8 cellular contexts compared by ENCODE assay signal in genomic region chr1:110672001-110672752, GRCh38. TPM values are rescaled to one million over a fixed set of nuclear protein-coding genes. Genes with fewer than 3 reads are reported as not detected.
DNase-seq lines count a peak whose midpoint lies in the region; ATAC-seq and TF ChIP-seq lines count a peak whose summit lies in the region.

No MANE protein-coding gene starts in this region.

- POLR2A ChIA-PET in activated CD4-positive, alpha-beta T cell treated with anti-CD3 and anti-CD28 coated beads for 36 hours (lab: Charles Lee) = interaction anchor here (0.6 to 2.8 kb wide), 9 partner anchors 14 to 544 kb away, joined by 3 to 38 read pairs (median 4); partner anchors contain the start of gene RBM15

- H3K4me1 Mint-ChIP-seq in activated CD4-positive, alpha-beta T cell treated with anti-CD3 and anti-CD28 coated beads for 36 hours = peaks cover 52% of the 10 kb centered on the region

- H3K27ac ChIP-seq in HL-60 (replicated peaks) (no peak overlapping the region), duodenal mucosa (ENCODE audit: low read depth, low read length) (no peak overlapping the region), right atrium auricular region (no peak overlapping the region)

- H3K36me3 Mint-ChIP-seq in activated CD4-positive, alpha-beta T cell treated with anti-CD3 and anti-CD28 coated beads for 36 hours (ENCODE audit: low read depth) = peaks cover 32% of the 10 kb centered on the region

- H3K9me3 Mint-ChIP-seq in activated CD4-positive, alpha-beta T cell treated with anti-CD3 and anti-CD28 coated beads for 36 hours (ENCODE audit: low read depth) = no peaks in the 10 kb centered on the region

- H3K9me3 ChIP-seq in duodenal mucosa (ENCODE audit: control insufficient read depth in 1 of 2, low read length in 2 of 2) (no peaks in the 10 kb centered on the region), right atrium auricular region (no peaks in the 10 kb centered on the region)

- peak overlapping the region; percentile 61 to 66 for H3K9ac ChIP-seq in duodenal mucosa (ENCODE audit: low read depth in 1 of 2, low read length in 2 of 2)

- peak overlapping the region; percentile 99 for H3K27ac Mint-ChIP-seq in activated CD4-positive, alpha-beta T cell treated with anti-CD3 and anti-CD28 coated beads for 36 hours

- no peaks in the 10 kb centered on the region for H3K27me3 Mint-ChIP-seq in activated CD4-positive, alpha-beta T cell treated with anti-CD3 and anti-CD28 coated beads for 36 hours

- peak overlapping the region; percentile 99 for H3K4me3 Mint-ChIP-seq in activated CD4-positive, alpha-beta T cell treated with anti-CD3 and anti-CD28 coated beads for 36 hours

- CTCF ChIA-PET in activated CD4-positive, alpha-beta T cell treated with anti-CD3 and anti-CD28 coated beads for 36 hours (lab: Charles Lee) = interaction anchor here (0.6 to 3.4 kb wide), 10 partner anchors 25 to 207 kb away, joined by 3 to 18 read pairs (median 4); no protein-coding TSS in a partner anchor

- peak; percentile 61 for ATAC-seq in activated CD4-positive, alpha-beta T cell treated with anti-CD3 and anti-CD28 coated beads for 36 hours
- ATAC-seq in HG03460 (IDR thresholded peaks at IDR 0.05; ENCODE audit: unreplicated experiment) = no peak

- no peaks in the 10 kb centered on the region for H3K4me1 ChIP-seq in duodenal mucosa (ENCODE audit: control insufficient read depth in 1 of 2, insufficient read depth in 2 of 2, low read length in 2 of 2)
- H3K4me1 ChIP-seq in right atrium auricular region = peaks cover 0 to 19% of the 10 kb centered on the region in 2 donors

- H3K4me3 ChIP-seq in HL-60 (replicated peaks; ENCODE audit: insufficient read depth, low read length) = peak overlapping the region; percentile 44
- peak overlapping the region; percentile 63 to 67 for H3K4me3 ChIP-seq in duodenal mucosa (ENCODE audit: low read depth in 1 of 2, low read length in 2 of 2)
- H3K4me3 ChIP-seq in right atrium auricular region = peak overlapping the region in 1 of 2 donors; percentile 68

- intact Hi-C loops in activated CD4-positive, alpha-beta T cell treated with anti-CD3 and anti-CD28 coated beads for 36 hours (cut with DNase I, micrococcal nuclease) = loop anchor here (1.0 to 10.0 kb wide), 17 partner anchors 25 to 1950 kb away; partner anchors contain the start of genes CEPT1 (in 1 of the 2), DENND2D (in 1 of the 2), DRAM2 (in 1 of the 2) and KCNC4 (in 1 of the 2)

- peak; percentile 21 for DNase-seq in A172 (ENCODE audit: low spot score)
- DNase-seq in HL-60 (ENCODE audit: low read depth in 1 of 2, low spot score in 1 of 2) = peak in 1 of 2 experiments; percentile 71
- peak; percentile 80 for DNase-seq in activated CD4-positive, alpha-beta T cell treated with anti-CD3 and anti-CD28 coated beads for 36 hours
- peak; percentile 58 to 76 (median 69) for DNase-seq in stimulated activated CD4-positive, alpha-beta T cell treated with anti-CD3 and anti-CD28 coated beads, Interleukin-12 subunit alpha, Interleukin-12 subunit beta, amount 100 ng/mL, for 48 hours (ENCODE audit: low read depth in 2 of 3, low spot score in 1 of 3)
- DNase-seq in right atrium auricular region (ENCODE audit: low spot score) = no peak
- no peak for DNase-seq in DMS79 treated with DMSO at 0.1 percent for 48 hours (lab: John Stamatoyannopoulos, UW)

- TF ChIP-seq CTCF in HL-60 (IDR thresholded peaks at IDR 0.05; ENCODE audit: insufficient read depth, low read length) (no peak), right atrium auricular region (IDR thresholded peaks at IDR 0.05) (no peak)

- H3K36me3 ChIP-seq in duodenal mucosa (ENCODE audit: control insufficient read depth in 1 of 2, insufficient read depth in 2 of 2, low read length in 2 of 2) = no peaks in the 10 kb centered on the region
- no peaks in the 10 kb centered on the region for H3K36me3 ChIP-seq in right atrium auricular region

- H3K27me3 ChIP-seq in HL-60 (ENCODE audit: insufficient read depth, poor library complexity, severe bottlenecking) = peaks cover 63% of the 10 kb centered on the region
- H3K27me3 ChIP-seq in duodenal mucosa (ENCODE audit: control insufficient read depth in 1 of 2, insufficient read depth in 2 of 2, low read length in 2 of 2) = peaks cover 33 to 35% of the 10 kb centered on the region in 2 donors
- H3K27me3 ChIP-seq in right atrium auricular region = peaks cover 0 to 3% of the 10 kb centered on the region in 2 donors

RNA-seq across cellular contexts. Expression of gene KCNA3, which starts 2.6 kb away (rescaled TPM):
- total RNA-seq in A172 (2014; rRNA removed; shearing (Covaris generic)) = not detected in 2 replicates
- total RNA-seq in activated CD4-positive, alpha-beta T cell treated with anti-CD3 and anti-CD28 coated beads for 36 hours = 10 to 100 TPM; 20.0 to 20.5 TPM
- 1 to 10 TPM; 1.5 to 1.9 TPM for total RNA-seq in right atrium auricular region

Comparison
In these comparisons a context has a peak if more than half of its experiments do, and no peak if none do; other contexts are left out.
1. DNase-seq: peak in A172 (single experiment), activated CD4-positive, alpha-beta T cell treated with anti-CD3 and anti-CD28 coated beads for 36 hours (single experiment) and stimulated activated CD4-positive, alpha-beta T cell treated with anti-CD3 and anti-CD28 coated beads, Interleukin-12 subunit alpha, Interleukin-12 subunit beta, amount 100 ng/mL, for 48 hours (3 of 3); none in right atrium auricular region (single experiment) and DMS79 treated with DMSO at 0.1 percent for 48 hours (single experiment).
2. RNA of gene KCNA3, which starts 2.6 kb away (total RNA-seq): 20.0 to 20.5 TPM in activated CD4-positive, alpha-beta T cell treated with anti-CD3 and anti-CD28 coated beads for 36 hours; 1.5 to 1.9 TPM in right atrium auricular region and not detected in A172; every median in the first group is over 4 times any median in the second.